In the genomic region with DNA sequence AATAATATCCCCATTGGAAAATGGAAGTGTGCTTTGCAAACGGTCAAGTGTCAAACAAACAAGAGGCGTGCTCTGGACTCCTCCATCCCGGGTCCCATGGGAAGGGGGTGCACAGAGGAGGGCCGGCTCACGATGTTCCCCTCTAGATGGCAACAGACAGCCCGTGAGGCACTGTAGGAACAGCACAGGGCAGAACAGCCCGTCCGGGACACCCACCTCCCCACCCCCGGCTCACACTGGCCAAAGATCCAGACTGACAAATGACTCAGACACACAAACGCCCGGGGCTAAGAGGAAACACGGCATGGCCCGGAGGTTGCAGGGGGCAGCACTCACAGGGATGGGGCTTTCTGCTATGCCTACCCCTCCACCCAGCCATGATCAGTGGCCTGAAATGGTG, we compare ENCODE assay signal across 9 cellular contexts. TPM values are rescaled to one million over a fixed set of nuclear protein-coding genes. Genes with fewer than 3 reads are reported as not detected.
DNase-seq lines count a peak whose midpoint lies in the region; TF ChIP-seq lines count a peak whose summit lies in the region.
"Had no signal": no experiment of that assay in that cellular context is flagged by ENCODE, and none has a peak within 500 bp of the region (broad histone marks: within the 10 kb centered on the region; RNA-seq: fewer than 3 reads in every experiment).

No MANE protein-coding gene starts in this region.

- no peak for TF ChIP-seq POLR2A in transverse colon (IDR thresholded peaks at IDR 0.05)

- no peaks in the 10 kb centered on the region for H3K36me3 ChIP-seq in transverse colon

- in situ Hi-C loops in transverse colon (cut with MboI; ENCODE audit: low pct_ligation_motif_present in 1 of 4, low pct_unique_long_range_greater_than_20kb in 1 of 4, low sequenced_read_pairs in 3 of 4), result loop anchor here (10.0 to 25.0 kb wide), 2 partner anchors 136 to 148 kb away; no protein-coding TSS in a partner anchor

- peaks cover 1% of the 10 kb centered on the region for H3K27me3 ChIP-seq in transverse colon

- H3K36me3 Mint-ChIP-seq in T-helper 2 cell treated with Interferon-gamma antibody and Interleukin-4, amounts not matched to agents 5 μg/mL and 100 μg/mL, for 36 hours (ENCODE audit: low read depth), result no peaks in the 10 kb centered on the region

- H3K9me3 Mint-ChIP-seq in T-helper 2 cell treated with Interferon-gamma antibody and Interleukin-4, amounts not matched to agents 5 μg/mL and 100 μg/mL, for 36 hours, result no peaks in the 10 kb centered on the region

- H3K27ac Mint-ChIP-seq in T-helper 2 cell treated with Interferon-gamma antibody and Interleukin-4, amounts not matched to agents 5 μg/mL and 100 μg/mL, for 36 hours, result no peak overlapping the region

- no peaks in the 10 kb centered on the region for H3K4me1 Mint-ChIP-seq in T-helper 2 cell treated with Interferon-gamma antibody and Interleukin-4, amounts not matched to agents 5 μg/mL and 100 μg/mL, for 36 hours (ENCODE audit: low read depth)

- WGBS in transverse colon (ENCODE audit: low coverage in 1 of 2), 2 donors, result 20% methylated on average over 13 of the region's 13 CpGs; no CpG with 5 or more reads in 1 of the 2 donors

- no peaks in the 10 kb centered on the region for H3K9me3 ChIP-seq in transverse colon

- peaks cover 18% of the 10 kb centered on the region for H3K27me3 Mint-ChIP-seq in T-helper 2 cell treated with Interferon-gamma antibody and Interleukin-4, amounts not matched to agents 5 μg/mL and 100 μg/mL, for 36 hours (ENCODE audit: low read depth)

- no peak overlapping the region for H3K27ac ChIP-seq in transverse colon

- TF ChIP-seq EP300 in transverse colon (IDR thresholded peaks at IDR 0.05; ENCODE audit: low read depth), result no peak

- H3K4me3 Mint-ChIP-seq in T-helper 2 cell treated with Interferon-gamma antibody and Interleukin-4, amounts not matched to agents 5 μg/mL and 100 μg/mL, for 36 hours, result no peak overlapping the region

- peaks cover 11 to 29% (median 13%) of the 10 kb centered on the region in 4 donors for H3K4me1 ChIP-seq in transverse colon

- H3K4me3 ChIP-seq in fibroblast of the aortic adventitia (ENCODE audit: low read depth, low read length) (no peak overlapping the region), transverse colon (no peak overlapping the region)

- peak; percentile 89 for DNase-seq in EH (ENCODE audit: low read depth)
- peak; percentile 86 for DNase-seq in RPMI7951 (ENCODE audit: low read depth)
- DNase-seq in fibroblast of the aortic adventitia (ENCODE audit: low read depth), result peak; percentile 61
- peak; percentile 37 for DNase-seq in pulmonary artery endothelial cell (ENCODE audit: low read depth, low spot score)
- no peak for DNase-seq in T-helper 2 cell treated with Interferon-gamma antibody and Interleukin-4, amounts not matched to agents 5 μg/mL and 100 μg/mL, for 36 hours (ENCODE audit: low spot score)
- DNase-seq in transverse colon, result no peak
- DNase-seq in mucosa of gallbladder (ENCODE audit: low spot score), result no peak
- no peak for DNase-seq in ureter (ENCODE audit: low spot score)
- DNase-seq: activated naive CD4-positive, alpha-beta T cell had no signal

- intact Hi-C loops in transverse colon (cut with DNase I; ENCODE audit: low total_unique reads), result loop anchor here (5.0 kb wide), 1 partner anchor 156 kb away; no protein-coding TSS in a partner anchor

- TF ChIP-seq CTCF in fibroblast of the aortic adventitia (IDR thresholded peaks at IDR 0.05; ENCODE audit: insufficient read depth, low read length) (peak; percentile 1), transverse colon (IDR thresholded peaks at IDR 0.05) (no peak)

RNA-seq across cellular contexts. Expression of gene ELN, which starts 4.9 kb away (rescaled TPM):
- total RNA-seq in RPMI7951 (2014; rRNA removed; shearing (Covaris generic)), result 0.12 and 0.59 TPM in 2 replicates
- total RNA-seq in fibroblast of the aortic adventitia (ENCODE audit: low replicate concordance), result 22.3 and 101 TPM in 2 replicates
- 0.20 and 0.21 TPM in 2 replicates for total RNA-seq in pulmonary artery endothelial cell
- 100 to 1,000 TPM in 1 of 4 donors, 10 to 100 TPM in 2, 1 to 10 TPM in 1; 8.4 to 147 (median 25.8) TPM for total RNA-seq in transverse colon
- total RNA-seq in mucosa of gallbladder, result 70.3 TPM
- total RNA-seq in ureter, result 31.9 TPM

Comparison
In these comparisons a context has a peak if more than half of its experiments do, and no peak if none do; other contexts are left out.
1. DNase-seq: peak in EH (single experiment), RPMI7951 (single experiment), fibroblast of the aortic adventitia (single experiment) and pulmonary artery endothelial cell (single experiment); none in T-helper 2 cell treated with Interferon-gamma antibody and Interleukin-4, amounts not matched to agents 5 μg/mL and 100 μg/mL, for 36 hours (single experiment), transverse colon (single experiment), mucosa of gallbladder (single experiment) and ureter (single experiment).